9 cellular contexts compared by ENCODE assay signal in genomic region chr20:57622579-57623381, GRCh38. TPM values are rescaled to one million over a fixed set of nuclear protein-coding genes. Genes with fewer than 3 reads are reported as not detected.
DNase-seq lines count a peak whose midpoint lies in the region; ATAC-seq and TF ChIP-seq lines count a peak whose summit lies in the region.
"Had no signal": no experiment of that assay in that cellular context is flagged by ENCODE, and none has a peak within 500 bp of the region (broad histone marks: within the 10 kb centered on the region; RNA-seq: fewer than 3 reads in every experiment).

No MANE protein-coding gene starts in this region.

- TF ChIP-seq CTCF in AG09319 (IDR thresholded peaks at IDR 0.05; ENCODE audit: low read depth, low read length) (peak; percentile 57), retinal pigment epithelial cell (conservative IDR thresholded peaks at IDR 0.05; ENCODE audit: low read depth, low read length) (peak; percentile 97)

- no peak overlapping the region for H3K4me3 ChIP-seq in retinal pigment epithelial cell (ENCODE audit: low read length)
- H3K4me3 ChIP-seq: HAP-1 had no signal

- no peak for ATAC-seq in GM21381 (IDR thresholded peaks at IDR 0.05; ENCODE audit: unreplicated experiment)

- DNase-seq in AG09319 (ENCODE audit: extremely low read depth, low read depth) (no peak), H4 (ENCODE audit: low spot score) (peak; percentile 72), OCI-M1 (lab: John Stamatoyannopoulos, UW) (peak; percentile 2), germinal center (ENCODE audit: low spot score) (peak; percentile 73), retinal pigment epithelial cell (ENCODE audit: low read depth) (peak; percentile 9), DMS114 treated with DMSO at 0.1 percent for 48 hours (lab: John Stamatoyannopoulos, UW; ENCODE audit: unreplicated experiment) (no peak)
- DNase-seq in activated T-helper 1 cell treated with anti-CD3 and anti-CD28 coated beads, Interleukin-2, amount 50 U/mL, for 16 hours (ENCODE audit: low read depth in 1 of 2, low spot score in 1 of 2) = peak; percentile 52 to 58

RNA-seq across cellular contexts. Expression of gene ZBP1, which starts 2.6 kb away (rescaled TPM):
- total RNA-seq in H4 (2014; rRNA removed; shearing (Covaris generic)) = not detected in 2 replicates

Comparison
In these comparisons a context has a peak if more than half of its experiments do, and no peak if none do; other contexts are left out.
1. DNase-seq: peak in H4 (single experiment), OCI-M1 (single experiment), activated T-helper 1 cell treated with anti-CD3 and anti-CD28 coated beads, Interleukin-2, amount 50 U/mL, for 16 hours (2 of 2), germinal center (single experiment) and retinal pigment epithelial cell (single experiment); none in AG09319 (single experiment) and DMS114 treated with DMSO at 0.1 percent for 48 hours (single experiment).